ENCODE assay signal across 8 cellular contexts in the genomic region with DNA sequence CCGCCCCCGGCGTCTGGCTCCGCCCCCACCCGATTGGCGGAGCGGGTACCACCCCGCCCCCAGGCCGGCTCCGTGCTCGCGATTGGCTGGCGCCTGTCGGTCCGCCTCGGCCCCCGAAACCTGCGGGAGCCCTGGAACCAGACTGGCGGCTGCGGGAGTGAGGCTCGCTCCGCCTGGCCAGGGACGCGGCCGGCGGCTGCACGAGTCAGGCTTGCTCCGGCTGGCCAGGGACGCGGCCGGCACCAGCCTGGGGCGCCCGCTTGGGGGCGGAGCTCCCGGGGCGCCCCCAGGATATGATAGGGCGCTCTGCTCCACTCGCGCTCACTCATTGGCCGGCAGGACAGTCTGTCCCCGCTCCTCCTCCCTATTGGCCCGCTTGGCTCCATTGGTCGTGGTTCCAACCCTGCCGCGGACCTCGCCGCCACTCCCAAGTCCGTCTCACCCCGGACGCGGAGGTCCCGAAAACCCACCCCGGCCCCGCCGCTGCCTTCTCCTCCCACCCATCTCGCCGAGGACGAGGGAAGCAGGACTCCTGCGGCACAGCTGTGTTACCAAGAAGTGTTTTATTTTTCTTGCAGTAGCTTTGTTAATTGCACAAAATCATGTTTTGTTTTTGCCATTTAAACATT. TPM values are rescaled to one million over a fixed set of nuclear protein-coding genes. Genes with fewer than 3 reads are reported as not detected.
A peak's percentile ranks its signal among the peaks of the same experiment; 100 is the strongest.
DNase-seq lines count a peak whose midpoint lies in the region; TF ChIP-seq lines count a peak whose summit lies in the region.

No MANE protein-coding gene starts in this region.

- peak; percentile 59 for TF ChIP-seq CTCF in HFFc6 (IDR thresholded peaks at IDR 0.05)

- H3K36me3 Mint-ChIP-seq in HFFc6 (ENCODE audit: low read depth): peaks cover 7% of the 10 kb centered on the region

- H3K27me3 Mint-ChIP-seq in HFFc6 (ENCODE audit: insufficient read depth): peaks cover 2% of the 10 kb centered on the region; the same call in 1 of the 2 replicates

- no peaks in the 10 kb centered on the region for H3K9me3 Mint-ChIP-seq in HFFc6

- peak; percentile 65 for DNase-seq in GF-D8 (lab: John Stamatoyannopoulos, UW)
- DNase-seq in HFFc6: peak; percentile 89
- peak; percentile 85 for DNase-seq in MV-4-11 (lab: John Stamatoyannopoulos, UW)
- peak; percentile 95 for DNase-seq in SK-N-DZ (ENCODE audit: low spot score)
- DNase-seq in activated naive CD4-positive, alpha-beta T cell treated with anti-CD3 and anti-CD28 coated beads, Interleukin-2, amount 50 U/mL, for 16 hours: peak; percentile 92
- DNase-seq in globus pallidus (ENCODE audit: low spot score): peak; percentile 93
- peak in 55 of 56 donors; percentile 63 to 99 (median 94) for DNase-seq in nucleus accumbens (lab: John Stamatoyannopoulos, UW)
- DNase-seq in superior temporal gyrus (ENCODE audit: extremely low spot score): peak; percentile 96

- peak overlapping the region; percentile 69 for H3K27ac Mint-ChIP-seq in HFFc6

- H3K4me3 Mint-ChIP-seq in HFFc6: peak overlapping the region; percentile 90

- H3K4me1 Mint-ChIP-seq in HFFc6 (ENCODE audit: low read depth): peaks cover 10% of the 10 kb centered on the region

RNA-seq across cellular contexts. Expression of a gene that starts 0.3 kb away (rescaled TPM):
- total RNA-seq in HFFc6 (2021; fragmentation: NEBNext Ultra II Directional; extraction: Animal tissue kit (Norgen Biotek cat#: 25700)): 10 to 100 TPM; 16.8 to 20.1 (median 18.5) TPM
- polyA plus RNA-seq in SK-N-DZ (2014; cell fraction: cytosol; rRNA removed): 51.0 and 59.5 TPM in 2 replicates
- 173 and 199 TPM in 2 replicates for polyA plus RNA-seq in SK-N-DZ (2014; cell fraction: nucleus; rRNA removed)

RNA-seq across cellular contexts. Expression of a gene that starts 7.6 kb away (rescaled TPM):
- total RNA-seq in HFFc6 (2021; fragmentation: NEBNext Ultra II Directional; extraction: Animal tissue kit (Norgen Biotek cat#: 25700)): not detected
- not detected in 2 replicates for polyA plus RNA-seq in SK-N-DZ (2014; cell fraction: cytosol; rRNA removed)
- not detected in 2 replicates for polyA plus RNA-seq in SK-N-DZ (2014; cell fraction: nucleus; rRNA removed)

RNA-seq across cellular contexts. Expression of a gene that starts 14.6 kb away (rescaled TPM):
- not detected for total RNA-seq in HFFc6 (2021; fragmentation: NEBNext Ultra II Directional; extraction: Animal tissue kit (Norgen Biotek cat#: 25700))
- polyA plus RNA-seq in SK-N-DZ (2014; cell fraction: cytosol; rRNA removed): not detected in 2 replicates
- polyA plus RNA-seq in SK-N-DZ (2014; cell fraction: nucleus; rRNA removed): 0.61 TPM in 1 of 2 replicates, not detected in the other

RNA-seq across cellular contexts. Expression of a gene that starts 35.8 kb away (rescaled TPM):
- 10 to 100 TPM in 4 of 6 experiments, 1 to 10 TPM in 2; 8.9 to 13.4 (median 10.4) TPM for total RNA-seq in HFFc6 (2021; fragmentation: NEBNext Ultra II Directional; extraction: Animal tissue kit (Norgen Biotek cat#: 25700))
- 22.1 and 25.7 TPM in 2 replicates for polyA plus RNA-seq in SK-N-DZ (2014; cell fraction: cytosol; rRNA removed)
- polyA plus RNA-seq in SK-N-DZ (2014; cell fraction: nucleus; rRNA removed): 21.7 and 22.9 TPM in 2 replicates

RNA-seq across cellular contexts. Expression of a gene that starts 44.3 kb away (rescaled TPM):
- 10 to 100 TPM; 77.6 to 89.4 (median 81.8) TPM for total RNA-seq in HFFc6 (2021; fragmentation: NEBNext Ultra II Directional; extraction: Animal tissue kit (Norgen Biotek cat#: 25700))
- 49.3 and 50.6 TPM in 2 replicates for polyA plus RNA-seq in SK-N-DZ (2014; cell fraction: cytosol; rRNA removed)
- polyA plus RNA-seq in SK-N-DZ (2014; cell fraction: nucleus; rRNA removed): 35.7 and 56.2 TPM in 2 replicates

Comparison
In these comparisons a context has a peak if more than half of its experiments do, and no peak if none do; other contexts are left out.
1. Peak in every context shown above with its lines: DNase-seq.